ENCODE assay signal across 14 cellular contexts in the genomic region with DNA sequence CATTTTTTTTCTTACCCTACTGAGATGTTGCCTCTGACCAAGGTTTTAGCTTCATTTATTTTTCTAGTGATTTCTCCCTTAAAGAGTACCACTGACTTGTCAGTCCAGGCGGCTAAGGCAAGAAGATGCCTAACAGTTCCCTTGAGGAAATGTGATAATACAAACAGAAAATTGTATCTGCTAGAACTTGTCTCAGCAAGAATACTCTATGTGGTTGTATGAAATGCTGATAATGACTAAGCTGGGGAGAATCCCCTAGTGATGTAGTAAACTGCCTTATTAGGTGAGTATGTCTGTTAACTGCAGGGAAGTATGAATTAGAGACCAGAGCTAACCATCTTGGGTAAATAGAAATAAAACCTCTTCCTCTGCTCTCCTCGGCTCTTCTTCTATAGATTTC. TPM values are rescaled to one million over a fixed set of nuclear protein-coding genes. Genes with fewer than 3 reads are reported as not detected.
DNase-seq lines count a peak whose midpoint lies in the region; ATAC-seq and TF ChIP-seq lines count a peak whose summit lies in the region.
"Had no signal": no experiment of that assay in that cellular context is flagged by ENCODE, and none has a peak within 500 bp of the region (broad histone marks: within the 10 kb centered on the region; RNA-seq: fewer than 3 reads in every experiment).

No MANE protein-coding gene starts in this region.

- CTCF ChIA-PET in mammary epithelial cell (lab: Charles Lee; ENCODE audit: low non-redundant PET), result interaction anchor here (0.7 kb wide), 1 partner anchor 802 kb away, joined by 4 read pairs; no protein-coding TSS in a partner anchor

- no peaks in the 10 kb centered on the region for H4K20me1 ChIP-seq in mammary epithelial cell (ENCODE audit: insufficient read depth, low read length)

- peaks cover 22% of the 10 kb centered on the region for H3K4me1 ChIP-seq in mammary epithelial cell (ENCODE audit: insufficient read depth, low read length)
- H3K4me1 ChIP-seq in psoas muscle, result no peaks in the 10 kb centered on the region

- H3K4me1 Mint-ChIP-seq in natural killer cell, result no peaks in the 10 kb centered on the region
- H3K4me1 Mint-ChIP-seq: naive B cell had no signal

- no peaks in the 10 kb centered on the region for H3K9me3 ChIP-seq in mammary epithelial cell (replicated peaks; ENCODE audit: insufficient read depth, low read length)
- no peaks in the 10 kb centered on the region for H3K9me3 ChIP-seq in psoas muscle
- H3K9me3 ChIP-seq: SJSA1 had no signal

- in situ Hi-C loops in mammary epithelial cell (cut with MboI; ENCODE audit: low sequenced_read_pairs in 2 of 2), result no loop called here

- H3K27me3 ChIP-seq in GM06990 (replicated peaks; ENCODE audit: control insufficient read depth, insufficient read depth, low read length) (no peaks in the 10 kb centered on the region), mammary epithelial cell (ENCODE audit: insufficient read depth, low read length) (no peaks in the 10 kb centered on the region), psoas muscle (ENCODE audit: insufficient read depth in 3 of 3, low read length in 2 of 3) (no peaks in the 10 kb centered on the region)
- H3K27me3 ChIP-seq: SJSA1 had no signal

- TF ChIP-seq CTCF in GM06990 (IDR thresholded peaks at IDR 0.05; ENCODE audit: insufficient read depth, low read length, poor library complexity, severe bottlenecking), result no peak
- TF ChIP-seq CTCF in mammary epithelial cell (conservative IDR thresholded peaks at IDR 0.05 in 1 of 2, IDR thresholded peaks at IDR 0.05 in 1 of 2; ENCODE audit: extremely low read depth in 1 of 2, insufficient read depth in 1 of 2, low read depth in 1 of 2, low read length in 2 of 2), result no peak
- no peak for TF ChIP-seq CTCF in psoas muscle (IDR thresholded peaks at IDR 0.05)
- no peak for TF ChIP-seq CTCF in natural killer cell (IDR thresholded peaks at IDR 0.05)

- no peaks in the 10 kb centered on the region for H3K36me3 Mint-ChIP-seq in natural killer cell
- H3K36me3 Mint-ChIP-seq: naive B cell had no signal

- ATAC-seq in GM19455 (IDR thresholded peaks at IDR 0.05; ENCODE audit: unreplicated experiment) (peak; percentile 95), HG03095 (IDR thresholded peaks at IDR 0.05; ENCODE audit: unreplicated experiment) (peak; percentile 98), psoas muscle (no peak), natural killer cell (no peak)

- DNase-seq in GM06990 (ENCODE audit: extremely low read depth, insufficient read length) (peak; percentile 32), mammary epithelial cell (peak; percentile 95), anterior cingulate cortex (lab: John Stamatoyannopoulos, UW) (no peak), psoas muscle (no peak), natural killer cell (no peak)
- DNase-seq in activated CD4-positive, alpha-beta T cell treated with anti-CD3 and anti-CD28 coated beads for 48 hours, result no peak
- DNase-seq: DMS 273 treated with DMSO at 0.1 percent for 48 hours, foreskin fibroblast, KG1, naive B cell had no signal

- 0% methylated on average over 2 of the region's 2 CpGs for WGBS in mammary epithelial cell (ENCODE audit: low coverage, missing lambda C conversion rate)
- WGBS in psoas muscle, 3 donors, result 61 to 76% (median 71%) methylated on average over 2 of the region's 2 CpGs

- peaks cover 10 to 22% of the 10 kb centered on the region in 2 donors for H3K27me3 Mint-ChIP-seq in natural killer cell (ENCODE audit: low read depth in 2 of 2)

- dilution Hi-C loops in mammary epithelial cell (cut with HindIII; ENCODE audit: low sequenced_read_pairs), result no loop called here

- peak overlapping the region; percentile 73 for H3K4me2 ChIP-seq in mammary epithelial cell (ENCODE audit: insufficient read depth, low read depth, low read length)

- H3K4me3 Mint-ChIP-seq in natural killer cell, result no peak overlapping the region
- H3K4me3 Mint-ChIP-seq: activated T-helper 1 cell treated with anti-CD3 and anti-CD28 coated beads, Interleukin-12 subunit alpha, Interleukin-12 subunit beta, Interleukin-2, Interleukin-4 antibody, amounts not matched to agents 30 ng/mL and 10 ng/mL and 1 ng/mL, durations not matched to agents 14 hours and 24 hours and 36 hours; naive B cell had no signal

- intact Hi-C loops in mammary epithelial cell (cut with micrococcal nuclease), result no loop called here
- intact Hi-C loops in psoas muscle (cut with DNase I), result no loop called here
- intact Hi-C loops in natural killer cell (cut with micrococcal nuclease), result no loop called here

- H3K9ac ChIP-seq in mammary epithelial cell (ENCODE audit: insufficient read depth, low read length), result peak overlapping the region; percentile 46

- H3K4me3 ChIP-seq in GM06990 (replicated peaks; ENCODE audit: low read depth, low read length), result no peak overlapping the region
- peak overlapping the region in 1 of 3 experiments; percentile 17 for H3K4me3 ChIP-seq in mammary epithelial cell (replicated peaks in 1 of 3; ENCODE audit: insufficient read depth in 1 of 3, low read depth in 2 of 3, low read length in 3 of 3)
- no peak overlapping the region for H3K4me3 ChIP-seq in psoas muscle
- H3K4me3 ChIP-seq: SJSA1 had no signal

- peak overlapping the region; percentile 92 for H3K27ac ChIP-seq in mammary epithelial cell (ENCODE audit: insufficient read depth, low read depth, low read length)
- H3K27ac ChIP-seq in psoas muscle, result no peak overlapping the region
- H3K27ac ChIP-seq: SJSA1 had no signal

- no peaks in the 10 kb centered on the region for H3K36me3 ChIP-seq in GM06990 (ENCODE audit: control insufficient read depth, insufficient read depth, low read length)
- H3K36me3 ChIP-seq in mammary epithelial cell (ENCODE audit: insufficient read depth, low read length), result no peaks in the 10 kb centered on the region
- no peaks in the 10 kb centered on the region for H3K36me3 ChIP-seq in psoas muscle (ENCODE audit: insufficient read depth in 1 of 2, low read depth in 1 of 2)
- H3K36me3 ChIP-seq: SJSA1 had no signal

- H2AFZ ChIP-seq in mammary epithelial cell (ENCODE audit: low read depth, low read length), result peak overlapping the region; percentile 85

- no peaks in the 10 kb centered on the region for H3K9me3 Mint-ChIP-seq in natural killer cell
- H3K9me3 Mint-ChIP-seq: activated T-helper 1 cell treated with anti-CD3 and anti-CD28 coated beads, Interleukin-12 subunit alpha, Interleukin-12 subunit beta, Interleukin-2, Interleukin-4 antibody, amounts not matched to agents 30 ng/mL and 10 ng/mL and 1 ng/mL, durations not matched to agents 14 hours and 24 hours and 36 hours had no signal

- H3K79me2 ChIP-seq in mammary epithelial cell (ENCODE audit: insufficient read depth, low read length), result no peaks in the 10 kb centered on the region

- BruUV-seq in mammary epithelial cell (replicated peaks; lab: Mats Ljungman, UMichigan), result no TSS peak

- H3K27ac Mint-ChIP-seq in natural killer cell, result no peak overlapping the region
- H3K27ac Mint-ChIP-seq: activated T-helper 1 cell treated with anti-CD3 and anti-CD28 coated beads, Interleukin-12 subunit alpha, Interleukin-12 subunit beta, Interleukin-2, Interleukin-4 antibody, amounts not matched to agents 30 ng/mL and 10 ng/mL and 1 ng/mL, durations not matched to agents 14 hours and 24 hours and 36 hours; naive B cell had no signal

RNA-seq across cellular contexts. Expression of a gene that starts 6.7 kb away (rescaled TPM):
- total RNA-seq in mammary epithelial cell (1 to 10 TPM; 1.5 to 3.5 TPM), psoas muscle (1 to 10 TPM in 1 of 4 donors, not detected in 3; 2.0 TPM), natural killer cell (not detected)
- polyA plus RNA-seq in mammary epithelial cell (1.9 TPM), psoas muscle (under 1 TPM in 1 of 3 donors, not detected in 2; 0.06 TPM)
- not detected for polyA minus RNA-seq in mammary epithelial cell
- total RNA-seq: activated T-helper 1 cell treated with anti-CD3 and anti-CD28 coated beads, Interleukin-12 subunit alpha, Interleukin-12 subunit beta, Interleukin-2, Interleukin-4 antibody, amounts not matched to agents 30 ng/mL and 10 ng/mL and 1 ng/mL, durations not matched to agents 14 hours and 24 hours and 36 hours had no signal

RNA-seq across cellular contexts. Expression of a gene that starts 16.7 kb away (rescaled TPM):
- total RNA-seq in mammary epithelial cell (not detected), psoas muscle (not detected), natural killer cell (not detected)
- polyA plus RNA-seq in mammary epithelial cell (not detected), psoas muscle (not detected)
- not detected for polyA minus RNA-seq in mammary epithelial cell
- total RNA-seq: activated T-helper 1 cell treated with anti-CD3 and anti-CD28 coated beads, Interleukin-12 subunit alpha, Interleukin-12 subunit beta, Interleukin-2, Interleukin-4 antibody, amounts not matched to agents 30 ng/mL and 10 ng/mL and 1 ng/mL, durations not matched to agents 14 hours and 24 hours and 36 hours; SJSA1 had no signal

RNA-seq across cellular contexts. Expression of a gene that starts 36.4 kb away (rescaled TPM):
- total RNA-seq in mammary epithelial cell (not detected), psoas muscle (not detected), natural killer cell (not detected)
- polyA plus RNA-seq in mammary epithelial cell (not detected), psoas muscle (not detected)
- not detected for polyA minus RNA-seq in mammary epithelial cell
- total RNA-seq: activated T-helper 1 cell treated with anti-CD3 and anti-CD28 coated beads, Interleukin-12 subunit alpha, Interleukin-12 subunit beta, Interleukin-2, Interleukin-4 antibody, amounts not matched to agents 30 ng/mL and 10 ng/mL and 1 ng/mL, durations not matched to agents 14 hours and 24 hours and 36 hours; SJSA1 had no signal

Comparison
In these comparisons a context has a peak if more than half of its experiments do, and no peak if none do; other contexts are left out.
1. DNase-seq: peak in GM06990 (single experiment) and mammary epithelial cell (single experiment); none in anterior cingulate cortex (0 of 58), psoas muscle (0 of 2), activated CD4-positive, alpha-beta T cell treated with anti-CD3 and anti-CD28 coated beads for 48 hours (single experiment) and natural killer cell (single experiment).
2. ATAC-seq: peak in GM19455 (single experiment) and HG03095 (single experiment); none in psoas muscle (0 of 4) and natural killer cell (0 of 3).